1 cellular context compared by ENCODE assay signal in genomic region chr11:8907116-8907515, GRCh38.
TF ChIP-seq lines count a peak whose summit lies in the region.

No MANE protein-coding gene starts in this region.

TF ChIP-seq in endothelial cell of umbilical vein, 7 proteins besides CTCF, POLR2A, EP300 and RAD21:
- TF ChIP-seq EZH2 (IDR thresholded peaks at IDR 0.05; ENCODE audit: borderline replicate concordance, low read depth, low read length, severe bottlenecking) (no peak), GATA2 (IDR thresholded peaks at IDR 0.05; ENCODE audit: insufficient read depth, insufficient read length, low read depth, low read length) (no peak), JUN (IDR thresholded peaks at IDR 0.05; ENCODE audit: borderline replicate concordance, insufficient read depth, insufficient read length, low read depth) (no peak), POLR2AphosphoS5 (IDR thresholded peaks at IDR 0.05; ENCODE audit: insufficient read depth, low read depth, low read length) (no peak), MAX (IDR thresholded peaks at IDR 0.05; ENCODE audit: insufficient read depth, insufficient read length) (no peak), FOS (IDR thresholded peaks at IDR 0.05; ENCODE audit: borderline replicate concordance, insufficient read depth, low read length) (no peak), MYC (IDR thresholded peaks at IDR 0.05; ENCODE audit: low read depth, low read length) (no peak)
TF ChIP-seq in endothelial cell of umbilical vein: peak in this region for 0.
